Comparison of ENCODE assay signal across 8 cellular contexts in genomic region chr6:44126320-44127149, GRCh38. TPM values are rescaled to one million over a fixed set of nuclear protein-coding genes. Genes with fewer than 3 reads are reported as not detected.
DNase-seq lines count a peak whose midpoint lies in the region; ATAC-seq and TF ChIP-seq lines count a peak whose summit lies in the region.

No MANE protein-coding gene starts in this region.

- H3K27me3 Mint-ChIP-seq in CD4-positive, CD25-positive, alpha-beta regulatory T cell, result no peaks in the 10 kb centered on the region

- no peaks in the 10 kb centered on the region for H3K9me3 ChIP-seq in CD4-positive, CD25-positive, alpha-beta regulatory T cell (ENCODE audit: control insufficient read depth in 2 of 2, low read length in 2 of 2)

- H3K9me3 Mint-ChIP-seq in CD4-positive, CD25-positive, alpha-beta regulatory T cell, result no peaks in the 10 kb centered on the region

- peaks cover 26 to 61% (median 47%) of the 10 kb centered on the region in 4 donors for H3K4me1 Mint-ChIP-seq in CD4-positive, CD25-positive, alpha-beta regulatory T cell

- H3K4me3 Mint-ChIP-seq in CD4-positive, CD25-positive, alpha-beta regulatory T cell, result peak overlapping the region; percentile 86 to 97 (median 93)

- peak; percentile 40 to 64 (median 44) for DNase-seq in CD4-positive, CD25-positive, alpha-beta regulatory T cell
- DNase-seq in HPDE6-E6E7 (ENCODE audit: extremely low spot score) (peak; percentile 71), T-helper 9 cell (peak; percentile 46), astrocyte of the spinal cord (ENCODE audit: low read depth, low spot score) (peak; percentile 80)

- H3K27ac Mint-ChIP-seq in CD4-positive, CD25-positive, alpha-beta regulatory T cell, result peak overlapping the region; percentile 91 to 99 (median 98)

- H3K4me1 ChIP-seq in CD4-positive, CD25-positive, alpha-beta regulatory T cell (ENCODE audit: control insufficient read depth, insufficient read depth, low read length, poor library complexity, severe bottlenecking), result peaks cover 53% of the 10 kb centered on the region

- ATAC-seq in CD4-positive, CD25-positive, alpha-beta regulatory T cell (ENCODE audit: low read depth in 2 of 2), result peak; percentile 37 to 40
- ATAC-seq in GM19438 (IDR thresholded peaks at IDR 0.05; ENCODE audit: low read depth, unreplicated experiment) (peak; percentile 33), GM21526 (IDR thresholded peaks at IDR 0.05; ENCODE audit: low FRiP score, unreplicated experiment) (no peak)

- H3K27me3 ChIP-seq in CD4-positive, CD25-positive, alpha-beta regulatory T cell (ENCODE audit: control insufficient read depth, insufficient read depth, low read length), result no peaks in the 10 kb centered on the region

- peaks cover 4% of the 10 kb centered on the region for H3K36me3 Mint-ChIP-seq in CD4-positive, CD25-positive, alpha-beta regulatory T cell

- in situ Hi-C loops in astrocyte of the spinal cord (cut with HindIII; ENCODE audit: low sequenced_read_pairs), result no loop called here

- H3K27ac ChIP-seq in CD4-positive, CD25-positive, alpha-beta regulatory T cell (ENCODE audit: insufficient read depth, low read length, poor library complexity, severe bottlenecking), result peak overlapping the region; percentile 92
- peak overlapping the region; percentile 80 to 99 (median 96) for H3K27ac ChIP-seq in skin epidermis

- no peaks in the 10 kb centered on the region for H3K36me3 ChIP-seq in CD4-positive, CD25-positive, alpha-beta regulatory T cell (ENCODE audit: control insufficient read depth, insufficient read depth, low read length)

- TF ChIP-seq CTCF in astrocyte of the spinal cord (IDR thresholded peaks at IDR 0.05; ENCODE audit: low read depth, low read length), result no peak

- H3K4me3 ChIP-seq in CD4-positive, CD25-positive, alpha-beta regulatory T cell (ENCODE audit: low read depth, low read length), result peak overlapping the region; percentile 93
- H3K4me3 ChIP-seq in astrocyte of the spinal cord (ENCODE audit: low read depth, low read length) (peak overlapping the region; percentile 81), iPS-11a (ENCODE audit: low read depth, low read length) (peak overlapping the region; percentile 73), skin epidermis (peak overlapping the region; percentile 65 to 98 (median 90))

RNA-seq across cellular contexts. Expression of gene MRPL14, which starts 0.7 kb away (rescaled TPM):
- total RNA-seq in CD4-positive, CD25-positive, alpha-beta regulatory T cell, result 11.8 TPM
- 100 to 1,000 TPM in 1 of 4 donors, 10 to 100 TPM in 3; 72.3 to 101 (median 86.5) TPM for polyA plus RNA-seq in CD4-positive, CD25-positive, alpha-beta regulatory T cell

RNA-seq across cellular contexts. Expression of gene TMEM63B, which starts 0.8 kb away (rescaled TPM):
- 20.5 TPM for total RNA-seq in CD4-positive, CD25-positive, alpha-beta regulatory T cell
- polyA plus RNA-seq in CD4-positive, CD25-positive, alpha-beta regulatory T cell, result 1 to 10 TPM; 1.3 to 2.3 (median 1.4) TPM

RNA-seq across cellular contexts. Expression of gene CAPN11, which starts 32.1 kb away (rescaled TPM):
- total RNA-seq in CD4-positive, CD25-positive, alpha-beta regulatory T cell, result not detected
- polyA plus RNA-seq in CD4-positive, CD25-positive, alpha-beta regulatory T cell, result not detected
